8 cellular contexts compared by ENCODE assay signal in genomic region chr16:18401159-18401558, GRCh38.
DNase-seq lines count a peak whose midpoint lies in the region; ATAC-seq and TF ChIP-seq lines count a peak whose summit lies in the region.
"Not testable (repeated sequence)": the region's sequence is repeated elsewhere in the genome, so short reads cannot be mapped to it uniquely, and the experiment has no call there.

No MANE protein-coding gene starts in this region.

- DNase-seq in LNCaP clone FGC (ENCODE audit: low read depth); epithelial cell of esophagus (ENCODE audit: low read depth); prostate gland (ENCODE audit: low spot score): not testable (repeated sequence)
- peak; percentile 10 for DNase-seq in activated CD8-positive, alpha-beta T cell treated with anti-CD3 and anti-CD28 coated beads for 36 hours
- DNase-seq in adrenal gland (peak; percentile 6 to 52 (median 28)), left lung (peak; percentile 32 to 84)
- peak; percentile 24 to 41 for DNase-seq in stimulated activated naive CD8-positive, alpha-beta T cell treated with anti-CD3 and anti-CD28 coated beads, Interleukin-15, amount 100 ng/mL, for 72 hours

- ATAC-seq in activated CD8-positive, alpha-beta T cell treated with anti-CD3 and anti-CD28 coated beads for 36 hours; left lung; stimulated activated naive CD8-positive, alpha-beta T cell treated with anti-CD3 and anti-CD28 coated beads, Interleukin-15, amount 100 ng/mL, for 72 hours: not testable (repeated sequence)

- H3K4me1 Mint-ChIP-seq in activated CD8-positive, alpha-beta T cell treated with anti-CD3 and anti-CD28 coated beads for 36 hours (ENCODE audit: low read depth); stimulated activated naive CD8-positive, alpha-beta T cell treated with anti-CD3 and anti-CD28 coated beads, Interleukin-15, amount 100 ng/mL, for 72 hours: not testable (repeated sequence)

- H4K20me1 ChIP-seq in BLaER1 treated with 17β-estradiol and CSF1 and Interleukin-3, amounts not matched to agents 10 nM and 100 nM: not testable (repeated sequence)

- not testable (repeated sequence) for H3K4me1 ChIP-seq in BLaER1 treated with 17β-estradiol and CSF1 and Interleukin-3, amounts not matched to agents 10 nM and 100 nM; adrenal gland (replicated peaks in 1 of 2); left lung; prostate gland (replicated peaks)

- intact Hi-C loops in activated CD8-positive, alpha-beta T cell treated with anti-CD3 and anti-CD28 coated beads for 36 hours (cut with micrococcal nuclease); adrenal gland (cut with DNase I); left lung (cut with DNase I); prostate gland (cut with DNase I): not testable (repeated sequence)

- H3K4me2 ChIP-seq in BLaER1 treated with 17β-estradiol and CSF1 and Interleukin-3, amounts not matched to agents 10 nM and 100 nM: not testable (repeated sequence)

- not testable (repeated sequence) for H3K9me3 Mint-ChIP-seq in activated CD8-positive, alpha-beta T cell treated with anti-CD3 and anti-CD28 coated beads for 36 hours; stimulated activated naive CD8-positive, alpha-beta T cell treated with anti-CD3 and anti-CD28 coated beads, Interleukin-15, amount 100 ng/mL, for 72 hours

- CTCF ChIA-PET in activated CD8-positive, alpha-beta T cell treated with anti-CD3 and anti-CD28 coated beads for 36 hours (lab: Charles Lee): not testable (repeated sequence)

- not testable (repeated sequence) for H3K27ac Mint-ChIP-seq in activated CD8-positive, alpha-beta T cell treated with anti-CD3 and anti-CD28 coated beads for 36 hours
- peak overlapping the region; percentile 61 to 63 for H3K27ac Mint-ChIP-seq in stimulated activated naive CD8-positive, alpha-beta T cell treated with anti-CD3 and anti-CD28 coated beads, Interleukin-15, amount 100 ng/mL, for 72 hours

- not testable (repeated sequence) for TF ChIP-seq POLR2A in adrenal gland (IDR thresholded peaks at IDR 0.05); prostate gland (IDR thresholded peaks at IDR 0.05)

- peak overlapping the region; percentile 49 to 73 (median 66); a peak in 16 of 22 replicates for H3K9ac ChIP-seq in BLaER1 treated with 17β-estradiol and CSF1 and Interleukin-3, amounts not matched to agents 10 nM and 100 nM

- peak overlapping the region; percentile 62 for H3K4me3 Mint-ChIP-seq in activated CD8-positive, alpha-beta T cell treated with anti-CD3 and anti-CD28 coated beads for 36 hours
- H3K4me3 Mint-ChIP-seq in stimulated activated naive CD8-positive, alpha-beta T cell treated with anti-CD3 and anti-CD28 coated beads, Interleukin-15, amount 100 ng/mL, for 72 hours: peak overlapping the region; percentile 80 to 86

- peak overlapping the region; percentile 40 to 67 (median 56); a peak in 18 of 20 replicates for H3K4me3 ChIP-seq in BLaER1 treated with 17β-estradiol and CSF1 and Interleukin-3, amounts not matched to agents 10 nM and 100 nM
- peak overlapping the region; percentile 43 for H3K4me3 ChIP-seq in LNCaP clone FGC (ENCODE audit: low read depth, low read length)
- peak overlapping the region in 1 of 4 donors; percentile 61 for H3K4me3 ChIP-seq in adrenal gland
- peak overlapping the region; percentile 29 for H3K4me3 ChIP-seq in epithelial cell of esophagus (ENCODE audit: low read length)
- H3K4me3 ChIP-seq in left lung: peak overlapping the region; percentile 24 to 39
- peak overlapping the region; percentile 32 to 38 for H3K4me3 ChIP-seq in prostate gland

- H3K27ac ChIP-seq in BLaER1 treated with 17β-estradiol and CSF1 and Interleukin-3, amounts not matched to agents 10 nM and 100 nM: peak overlapping the region in 6 of 11 experiments; percentile 36 to 56 (median 53); a peak in 1 of 22 replicates
- peak overlapping the region in 1 of 5 donors; percentile 78 for H3K27ac ChIP-seq in adrenal gland
- H3K27ac ChIP-seq in left lung, prostate gland: not testable (repeated sequence)

- WGBS in adrenal gland, 4 donors: 1% methylated on average over 17 of the region's 38 CpGs; no CpG with 5 or more reads in 2 of the 4 donors
- no CpG with 5 or more reads among the region's 38 CpGs for WGBS in prostate gland

- H3K36me3 ChIP-seq in BLaER1 treated with 17β-estradiol and CSF1 and Interleukin-3, amounts not matched to agents 10 nM and 100 nM; adrenal gland (replicated peaks in 1 of 2); left lung; prostate gland: not testable (repeated sequence)

- not testable (repeated sequence) for H3K27me3 ChIP-seq in BLaER1 treated with 17β-estradiol and CSF1 and Interleukin-3, amounts not matched to agents 10 nM and 100 nM; adrenal gland; left lung; prostate gland (replicated peaks; ENCODE audit: insufficient read depth)

- TF ChIP-seq CTCF in LNCaP clone FGC (IDR thresholded peaks at IDR 0.05; ENCODE audit: control insufficient read depth, extremely low read depth, insufficient read depth); activated CD8-positive, alpha-beta T cell treated with anti-CD3 and anti-CD28 coated beads for 36 hours (IDR thresholded peaks at IDR 0.05); adrenal gland (IDR thresholded peaks at IDR 0.05); epithelial cell of esophagus (IDR thresholded peaks at IDR 0.05; ENCODE audit: insufficient read depth, low read depth, low read length, missing control alignments); left lung (IDR thresholded peaks at IDR 0.05); prostate gland (IDR thresholded peaks at IDR 0.05): not testable (repeated sequence)

- H3K27me3 Mint-ChIP-seq in activated CD8-positive, alpha-beta T cell treated with anti-CD3 and anti-CD28 coated beads for 36 hours; stimulated activated naive CD8-positive, alpha-beta T cell treated with anti-CD3 and anti-CD28 coated beads, Interleukin-15, amount 100 ng/mL, for 72 hours: not testable (repeated sequence)

- not testable (repeated sequence) for H3K36me3 Mint-ChIP-seq in activated CD8-positive, alpha-beta T cell treated with anti-CD3 and anti-CD28 coated beads for 36 hours (ENCODE audit: low read depth)

- H3K9me3 ChIP-seq in BLaER1 treated with 17β-estradiol and CSF1 and Interleukin-3, amounts not matched to agents 10 nM and 100 nM (replicated peaks in 1 of 11); adrenal gland (replicated peaks in 1 of 3); left lung; prostate gland: not testable (repeated sequence)

- POLR2A ChIA-PET in activated CD8-positive, alpha-beta T cell treated with anti-CD3 and anti-CD28 coated beads for 36 hours (lab: Charles Lee): not testable (repeated sequence)
